In genomic region chr3:147415819-147416218, GRCh38 we compare ENCODE assay signal across 1 cellular context.
TF ChIP-seq lines count a peak whose summit lies in the region.

No MANE protein-coding gene starts in this region.

TF ChIP-seq in HCT116, 20 proteins besides CTCF, POLR2A, EP300 and RAD21 (continued from another document):
- TF ChIP-seq CBX3 (IDR thresholded peaks at IDR 0.05; ENCODE audit: low read depth) (no peak), EZH2phosphoT487 (IDR thresholded peaks at IDR 0.05; ENCODE audit: borderline replicate concordance) (no peak), MAX (IDR thresholded peaks at IDR 0.05) (no peak), ZFX (IDR thresholded peaks at IDR 0.05) (no peak), SRF (IDR thresholded peaks at IDR 0.05; ENCODE audit: low read depth) (no peak), ZBTB33 (IDR thresholded peaks at IDR 0.05; ENCODE audit: extremely low read depth, insufficient replicate concordance, low read length) (no peak), SP1 (IDR thresholded peaks at IDR 0.05; ENCODE audit: low read depth) (no peak), ATF3 (IDR thresholded peaks at IDR 0.05) (no peak), FOSL1 (IDR thresholded peaks at IDR 0.05; ENCODE audit: low read depth) (no peak)
